1 cellular context compared by ENCODE assay signal in genomic region chr16:88782454-88783390, GRCh38.
TF ChIP-seq lines count a peak whose summit lies in the region.

No MANE protein-coding gene starts in this region.

TF ChIP-seq in HEK293, 187 proteins besides CTCF, POLR2A, EP300 and RAD21 (continued from another document):
- 0 out of 2 replicates have a peak, but pooled peaks have one; percentile 23 for TF ChIP-seq KLF17 (tag by site-specific recombination; IDR thresholded peaks at IDR 0.05)
- TF ChIP-seq ZNF214 (tag by site-specific recombination; IDR thresholded peaks at IDR 0.05; ENCODE audit: borderline replicate concordance), result no peak
- no peak for TF ChIP-seq GLI2 (tag by site-specific recombination; IDR thresholded peaks at IDR 0.05; ENCODE audit: borderline replicate concordance, low read depth)
- TF ChIP-seq ZBTB20 (tag by site-specific recombination; IDR thresholded peaks at IDR 0.05), result peak; percentile 69
- no peak for TF ChIP-seq REPIN1 (tag by site-specific recombination; IDR thresholded peaks at IDR 0.05; ENCODE audit: low read depth)
- no peak for TF ChIP-seq ZNF140 (tag by site-specific recombination; IDR thresholded peaks at IDR 0.05)
- no peak for TF ChIP-seq ZNF529 (tag by site-specific recombination; IDR thresholded peaks at IDR 0.05; ENCODE audit: insufficient replicate concordance)
- no peak for TF ChIP-seq ZBTB6 (tag by site-specific recombination; IDR thresholded peaks at IDR 0.05)
- no peak for TF ChIP-seq ZNF513 (tag by site-specific recombination; IDR thresholded peaks at IDR 0.05)
- TF ChIP-seq ZNF560 (tag by site-specific recombination; IDR thresholded peaks at IDR 0.05; ENCODE audit: borderline replicate concordance), result no peak
- no peak for TF ChIP-seq ZNF670 (tag by site-specific recombination; IDR thresholded peaks at IDR 0.05; ENCODE audit: low read depth)
- TF ChIP-seq ZSCAN5A (tag by site-specific recombination; IDR thresholded peaks at IDR 0.05), result no peak
- TF ChIP-seq ZNF133 (tag by site-specific recombination; IDR thresholded peaks at IDR 0.05), result no peak
- TF ChIP-seq ZNF398 (tag by site-specific recombination; IDR thresholded peaks at IDR 0.05), result peak; percentile 83
- TF ChIP-seq ZNF239 (tag by site-specific recombination; IDR thresholded peaks at IDR 0.05), result no peak
- no peak for TF ChIP-seq ZIC2 (tag by site-specific recombination; IDR thresholded peaks at IDR 0.05)
- TF ChIP-seq KLF1 (tag by site-specific recombination; IDR thresholded peaks at IDR 0.05), result peak; percentile 66; the same call in 1 of the 2 replicates
